In the genomic region with DNA sequence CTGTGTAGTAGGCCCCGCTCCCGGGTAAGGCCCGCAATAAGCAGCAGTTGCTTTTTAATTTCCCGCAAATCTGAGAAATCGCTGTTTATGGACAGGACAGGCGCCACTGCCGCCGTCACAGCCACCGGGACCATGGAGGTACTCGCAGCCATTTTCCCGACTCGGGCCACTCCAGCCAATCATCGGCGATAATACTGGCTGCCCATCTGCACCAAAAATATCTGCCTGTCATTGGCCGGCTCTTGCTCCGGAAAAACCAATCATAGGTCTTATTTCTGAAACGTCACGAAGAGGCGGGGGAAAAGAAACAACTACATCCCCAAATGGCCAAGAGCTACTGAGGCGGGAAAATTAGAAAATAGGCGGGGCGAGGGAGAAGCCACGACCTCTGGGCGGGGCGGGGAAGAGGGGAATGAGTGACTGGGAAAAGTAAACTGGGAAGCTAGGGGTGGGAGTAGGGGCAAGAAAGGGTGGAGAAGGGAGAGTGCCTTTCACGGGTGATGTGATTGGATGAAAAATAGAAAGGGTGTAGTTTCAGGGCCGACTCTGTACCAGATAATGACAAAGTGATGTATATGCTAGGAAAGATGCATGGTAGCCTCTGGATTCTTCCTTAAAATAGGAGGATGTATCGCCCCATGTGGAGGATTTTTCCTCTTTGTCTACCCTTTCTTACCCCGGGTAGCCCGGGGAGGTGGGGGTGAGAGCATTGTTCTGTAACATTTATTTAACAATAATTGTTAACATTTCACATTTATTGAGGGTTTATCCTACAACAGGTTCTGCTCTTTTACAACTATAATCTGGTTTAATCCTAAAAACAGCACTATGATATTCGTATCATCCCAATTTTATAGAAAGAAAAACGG, we compare ENCODE assay signal across 8 cellular contexts. TPM values are rescaled to one million over a fixed set of nuclear protein-coding genes. Genes with fewer than 3 reads are reported as not detected.
DNase-seq lines count a peak whose midpoint lies in the region; ATAC-seq, FAIRE-seq and TF ChIP-seq lines count a peak whose summit lies in the region.

A gene with protein sequence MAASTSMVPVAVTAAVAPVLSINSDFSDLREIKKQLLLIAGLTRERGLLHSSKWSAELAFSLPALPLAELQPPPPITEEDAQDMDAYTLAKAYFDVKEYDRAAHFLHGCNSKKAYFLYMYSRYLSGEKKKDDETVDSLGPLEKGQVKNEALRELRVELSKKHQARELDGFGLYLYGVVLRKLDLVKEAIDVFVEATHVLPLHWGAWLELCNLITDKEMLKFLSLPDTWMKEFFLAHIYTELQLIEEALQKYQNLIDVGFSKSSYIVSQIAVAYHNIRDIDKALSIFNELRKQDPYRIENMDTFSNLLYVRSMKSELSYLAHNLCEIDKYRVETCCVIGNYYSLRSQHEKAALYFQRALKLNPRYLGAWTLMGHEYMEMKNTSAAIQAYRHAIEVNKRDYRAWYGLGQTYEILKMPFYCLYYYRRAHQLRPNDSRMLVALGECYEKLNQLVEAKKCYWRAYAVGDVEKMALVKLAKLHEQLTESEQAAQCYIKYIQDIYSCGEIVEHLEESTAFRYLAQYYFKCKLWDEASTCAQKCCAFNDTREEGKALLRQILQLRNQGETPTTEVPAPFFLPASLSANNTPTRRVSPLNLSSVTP (minus strand): TSS at position 163 of the 869 bp plus-strand sequence. CDS start 11 bp downstream, at position 152.

- no peaks in the 10 kb centered on the region for H3K9me3 ChIP-seq in kidney (ENCODE audit: control insufficient read depth in 1 of 2, low read length in 2 of 2)

- H3K27ac Mint-ChIP-seq in chondrocyte (ENCODE audit: unreplicated experiment) = peak within 1 kb of the TSS; percentile 99

- peak; percentile 99 for FAIRE-seq in kidney (lab: Jason Lieb, UNC)

- DNase-seq in AML-193 (lab: John Stamatoyannopoulos, UW) (peak; percentile 97), NCI-H510A treated with DMSO at 0.1 percent for 48 hours (lab: John Stamatoyannopoulos, UW) (peak; percentile 94), chondrocyte (ENCODE audit: low spot score) (peak; percentile 94), kidney (peak; percentile 94)
- DNase-seq in activated CD4-positive, alpha-beta T cell treated with anti-CD3 and anti-CD28 coated beads for 24 hours (ENCODE audit: low read depth in 2 of 2) = peak; percentile 72 to 81
- peak; percentile 92 for DNase-seq in stimulated activated CD4-positive, alpha-beta T cell treated with anti-CD3 and anti-CD28 coated beads, Interleukin-15, amount 100 ng/mL, for 24 hours

- TF ChIP-seq POLR2A in GM19193 (IDR thresholded peaks at IDR 0.05; ENCODE audit: extremely low read depth, insufficient read depth, insufficient read length) = peak; percentile 84

- no peak for TF ChIP-seq CTCF in chondrocyte (IDR thresholded peaks at IDR 0.05)
- no peak for TF ChIP-seq CTCF in kidney (IDR thresholded peaks at IDR 0.05; ENCODE audit: borderline replicate concordance, extremely low read depth, insufficient read depth)

- peak; percentile 97 for ATAC-seq in HG03439 (IDR thresholded peaks at IDR 0.05; ENCODE audit: unreplicated experiment)

- no peaks in the 10 kb centered on the region for H3K36me3 Mint-ChIP-seq in chondrocyte (ENCODE audit: low read depth)

- no peaks in the 10 kb centered on the region for H3K9me3 Mint-ChIP-seq in chondrocyte (ENCODE audit: low read depth)

- H3K4me1 Mint-ChIP-seq in chondrocyte (ENCODE audit: low read depth) = peaks cover 24% of the 10 kb centered on the region

- peak within 1 kb of the TSS; percentile 67 to 68 for H3K27ac ChIP-seq in kidney (ENCODE audit: low read depth in 2 of 2, low read length in 2 of 2)

- no peaks in the 10 kb centered on the region for H3K36me3 ChIP-seq in kidney (ENCODE audit: control insufficient read depth in 1 of 2, insufficient read depth in 2 of 2, low read length in 2 of 2)

- no peaks in the 10 kb centered on the region for H3K27me3 Mint-ChIP-seq in chondrocyte (ENCODE audit: low read depth)

- H3K4me3 ChIP-seq in kidney (ENCODE audit: low read length in 2 of 2) = peak within 1 kb of the TSS; percentile 95 to 100

- peak within 1 kb of the TSS; percentile 100 for H3K4me3 Mint-ChIP-seq in chondrocyte (ENCODE audit: unreplicated experiment)

- intact Hi-C loops in kidney (cut with DNase I) = no loop called here

- H3K4me1 ChIP-seq in kidney (ENCODE audit: control insufficient read depth in 1 of 2, insufficient read depth in 1 of 2, low read depth in 1 of 2, low read length in 2 of 2) = peaks cover 0 to 4% of the 10 kb centered on the region in 2 donors

- peak within 1 kb of the TSS; percentile 88 to 99 for H3K9ac ChIP-seq in kidney (ENCODE audit: low read length in 2 of 2)

RNA-seq across cellular contexts. Expression of the gene that starts here (rescaled TPM):
- total RNA-seq in chondrocyte = 28.8 to 32.4 TPM (median 30.8 TPM) in 3 replicates
- total RNA-seq in kidney = 28.3 TPM
- 17.6 TPM for polyA plus RNA-seq in kidney (ENCODE audit: insufficient read depth, low read depth, low replicate concordance)

Comparison
In these comparisons a context has a peak if more than half of its experiments do, and no peak if none do; other contexts are left out.
1. Peak in every context shown above with its lines: DNase-seq, ATAC-seq, H3K4me3 ChIP-seq and H3K27ac ChIP-seq.